In genomic region chr1:228163776-228164534, GRCh38 we compare ENCODE assay signal across 10 cellular contexts. TPM values are rescaled to one million over a fixed set of nuclear protein-coding genes. Genes with fewer than 3 reads are reported as not detected.
A peak's percentile ranks its signal among the peaks of the same experiment; 100 is the strongest.
DNase-seq lines count a peak whose midpoint lies in the region; ATAC-seq and TF ChIP-seq lines count a peak whose summit lies in the region.
"Had no signal": no experiment of that assay in that cellular context is flagged by ENCODE, and none has a peak within 500 bp of the region (broad histone marks: within the 10 kb centered on the region; RNA-seq: fewer than 3 reads in every experiment).

No MANE protein-coding gene starts in this region.

- H3K4me3 ChIP-seq in mesendoderm (ENCODE audit: low read length) (no peak overlapping the region), transverse colon (no peak overlapping the region)

- H3K56ac ChIP-seq in mesendoderm (ENCODE audit: low read length): peak overlapping the region; percentile 25

- H3K9me3 ChIP-seq in transverse colon: no peaks in the 10 kb centered on the region

- BruUV-seq in MCF 10A (replicated peaks; lab: Mats Ljungman, UMichigan): no TSS peak

- H3K9me3 Mint-ChIP-seq in activated CD8-positive, alpha-beta memory T cell treated with anti-CD3 and anti-CD28 coated beads, Interleukin-2, amount 10 ng/mL, durations not matched to agents 7 days and 5 days (ENCODE audit: low read depth): no peaks in the 10 kb centered on the region
- no peaks in the 10 kb centered on the region for H3K9me3 Mint-ChIP-seq in MCF 10A (ENCODE audit: unreplicated experiment)

- peaks cover 2% of the 10 kb centered on the region for H3K79me2 ChIP-seq in mesendoderm (ENCODE audit: control insufficient read depth, insufficient read depth, low read length)

- no peak for ATAC-seq in activated CD8-positive, alpha-beta memory T cell treated with anti-CD3 and anti-CD28 coated beads, Interleukin-2, amount 10 ng/mL, durations not matched to agents 7 days and 5 days
- no peak for ATAC-seq in GM21515 (IDR thresholded peaks at IDR 0.05; ENCODE audit: unreplicated experiment)

- intact Hi-C loops in MCF 10A (cut with micrococcal nuclease): loop anchor here (1.0 to 2.0 kb wide), 2 partner anchors 15 to 65 kb away; partner anchors contain the start of gene GJC2
- intact Hi-C loops in transverse colon (cut with DNase I; ENCODE audit: low total_unique reads): no loop called here

- H3K4me1 ChIP-seq in mesendoderm (ENCODE audit: control insufficient read depth, low read depth, low read length) (peaks cover 2% of the 10 kb centered on the region), transverse colon (peaks cover 8 to 26% (median 21%) of the 10 kb centered on the region in 4 donors)

- H3K79me1 ChIP-seq in mesendoderm (ENCODE audit: low read length): peaks cover 8% of the 10 kb centered on the region

- H3K18ac ChIP-seq in mesendoderm (ENCODE audit: low read length): no peak overlapping the region

- H2BK120ac ChIP-seq in mesendoderm (ENCODE audit: low read depth, low read length): no peak overlapping the region

- no peak overlapping the region for H3K9ac ChIP-seq in mesendoderm (ENCODE audit: low read length)

- H3K4ac ChIP-seq in mesendoderm (ENCODE audit: low read depth, low read length): no peak overlapping the region

- H2AK5ac ChIP-seq in mesendoderm (ENCODE audit: low read length): no peak overlapping the region

- H3K4me2 ChIP-seq in mesendoderm (ENCODE audit: low read length): no peak overlapping the region

- in situ Hi-C loops in transverse colon (cut with MboI; ENCODE audit: low pct_ligation_motif_present in 1 of 4, low pct_unique_long_range_greater_than_20kb in 1 of 4, low sequenced_read_pairs in 3 of 4): no loop called here

- no peaks in the 10 kb centered on the region for H3K36me3 ChIP-seq in mesendoderm (ENCODE audit: control insufficient read depth, insufficient read depth, low read length)
- H3K36me3 ChIP-seq in transverse colon: no peaks in the 10 kb centered on the region

- peaks cover 36% of the 10 kb centered on the region for H3K4me1 Mint-ChIP-seq in activated CD8-positive, alpha-beta memory T cell treated with anti-CD3 and anti-CD28 coated beads, Interleukin-2, amount 10 ng/mL, durations not matched to agents 7 days and 5 days
- H3K4me1 Mint-ChIP-seq in MCF 10A (ENCODE audit: insufficient read depth, unreplicated experiment): peaks cover 46% of the 10 kb centered on the region

- H3K36me3 Mint-ChIP-seq in activated CD8-positive, alpha-beta memory T cell treated with anti-CD3 and anti-CD28 coated beads, Interleukin-2, amount 10 ng/mL, durations not matched to agents 7 days and 5 days: no peaks in the 10 kb centered on the region
- peaks cover 13% of the 10 kb centered on the region for H3K36me3 Mint-ChIP-seq in MCF 10A (ENCODE audit: insufficient read depth, unreplicated experiment)

- peak overlapping the region; percentile 79 for H3K27ac Mint-ChIP-seq in activated CD8-positive, alpha-beta memory T cell treated with anti-CD3 and anti-CD28 coated beads, Interleukin-2, amount 10 ng/mL, durations not matched to agents 7 days and 5 days
- H3K27ac Mint-ChIP-seq in MCF 10A (ENCODE audit: low read depth, unreplicated experiment): peak overlapping the region; percentile 86

- TF ChIP-seq POLR2A in transverse colon (IDR thresholded peaks at IDR 0.05): no peak

- no peak overlapping the region for H4K8ac ChIP-seq in mesendoderm (ENCODE audit: low read depth, low read length)

- CTCF ChIA-PET in activated CD8-positive, alpha-beta memory T cell treated with anti-CD3 and anti-CD28 coated beads, Interleukin-2, amount 10 ng/mL, durations not matched to agents 7 days and 5 days (lab: Charles Lee): interaction anchor here (1.2 to 5.2 kb wide), 3 partner anchors 33 to 1755 kb away, joined by 3 to 62 read pairs (median 4); no protein-coding TSS in a partner anchor
- CTCF ChIA-PET in MCF 10A (lab: Yijun Ruan, JAX): interaction anchor here (0.6 to 7.1 kb wide), 11 partner anchors 11 to 1093 kb away, joined by 3 to 72 read pairs (median 12); partner anchors contain the start of genes GJC2 and GUK1

- H3K23ac ChIP-seq in mesendoderm (ENCODE audit: low read length): no peak overlapping the region

- POLR2A ChIA-PET in MCF 10A (lab: Yijun Ruan, JAX): interaction anchor here (0.6 to 10.8 kb wide), 14 partner anchors 12 to 358 kb away, joined by 3 to 318 read pairs (median 10); partner anchors contain the start of genes ARF1, GJC2, GUK1 and MRPL55

- H2BK5ac ChIP-seq in mesendoderm (ENCODE audit: low read length): no peak overlapping the region

- no peak overlapping the region for H4K5ac ChIP-seq in mesendoderm (ENCODE audit: low read length)

- H3K27me3 ChIP-seq in mesendoderm (ENCODE audit: insufficient read depth, low read length, poor library complexity): no peaks in the 10 kb centered on the region
- H3K27me3 ChIP-seq in transverse colon: no peaks in the 10 kb centered on the region

- DNase-seq in activated CD8-positive, alpha-beta memory T cell treated with anti-CD3 and anti-CD28 coated beads, Interleukin-2, amount 10 ng/mL, durations not matched to agents 7 days and 5 days: no peak
- no peak for DNase-seq in activated CD8-positive, alpha-beta memory T cell treated with anti-CD3 and anti-CD28 coated beads for 24 hours
- DNase-seq in MCF 10A (ENCODE audit: unreplicated experiment) (no peak), mesendoderm (no peak), transverse colon (no peak), DMS 273 treated with DMSO at 0.1 percent for 48 hours (lab: John Stamatoyannopoulos, UW) (no peak)
- DNase-seq in stimulated activated CD4-positive, alpha-beta T cell treated with anti-CD3 and anti-CD28 coated beads, Interleukin-1b, Interleukin-23, amount 100 ng/mL, for 48 hours: no peak
- DNase-seq: ACHN; activated CD4-positive, alpha-beta T cell treated with anti-CD3 and anti-CD28 coated beads for 4 hours had no signal

- no peak for TF ChIP-seq EP300 in transverse colon (IDR thresholded peaks at IDR 0.05; ENCODE audit: low read depth)

- WGBS in mesendoderm (ENCODE audit: extremely low coverage, insufficient coverage, low lambda C conversion rate): no CpG with 5 or more reads among the region's 11 CpGs
- WGBS in transverse colon (ENCODE audit: low coverage in 1 of 2), 2 donors: 90 to 98% methylated on average over 7 to 11 of the region's 11 CpGs

- H3K27ac ChIP-seq in mesendoderm (ENCODE audit: low read depth, low read length) (no peak overlapping the region), transverse colon (peak overlapping the region in 3 of 4 donors; percentile 18 to 99 (median 24))

- H3K27me3 Mint-ChIP-seq in activated CD8-positive, alpha-beta memory T cell treated with anti-CD3 and anti-CD28 coated beads, Interleukin-2, amount 10 ng/mL, durations not matched to agents 7 days and 5 days: no peaks in the 10 kb centered on the region
- H3K27me3 Mint-ChIP-seq in MCF 10A (ENCODE audit: insufficient read depth, unreplicated experiment): no peaks in the 10 kb centered on the region

- TF ChIP-seq CTCF in MCF 10A (IDR thresholded peaks at IDR 0.05; ENCODE audit: unreplicated experiment) (no peak), transverse colon (IDR thresholded peaks at IDR 0.05) (no peak)

- H2BK15ac ChIP-seq in mesendoderm (replicated peaks; ENCODE audit: low read depth): no peak overlapping the region

- H3K4me3 Mint-ChIP-seq in activated CD8-positive, alpha-beta memory T cell treated with anti-CD3 and anti-CD28 coated beads, Interleukin-2, amount 10 ng/mL, durations not matched to agents 7 days and 5 days: peak overlapping the region; percentile 85
- peak overlapping the region; percentile 70 for H3K4me3 Mint-ChIP-seq in MCF 10A (ENCODE audit: unreplicated experiment)

RNA-seq across cellular contexts. Expression of gene IBA57, which starts 1.6 kb away (rescaled TPM):
- total RNA-seq in activated CD8-positive, alpha-beta memory T cell treated with anti-CD3 and anti-CD28 coated beads, Interleukin-2, amount 10 ng/mL, durations not matched to agents 7 days and 5 days: 1 to 10 TPM; 6.8 to 8.5 TPM
- total RNA-seq in MCF 10A (2022): 12.0 and 16.5 TPM in 2 replicates
- polyA plus RNA-seq in mesendoderm (2013, experiment 1 of 2): 2.7 TPM
- 3.0 TPM for polyA plus RNA-seq in mesendoderm (2013, experiment 2 of 2)
- 10 to 100 TPM in 3 of 4 donors, 1 to 10 TPM in 1; 7.5 to 13.5 (median 10.4) TPM for total RNA-seq in transverse colon

RNA-seq across cellular contexts. Expression of gene GJC2, which starts 14.2 kb away (rescaled TPM):
- total RNA-seq in activated CD8-positive, alpha-beta memory T cell treated with anti-CD3 and anti-CD28 coated beads, Interleukin-2, amount 10 ng/mL, durations not matched to agents 7 days and 5 days: 1 to 10 TPM; 1.1 to 1.8 TPM
- total RNA-seq in MCF 10A (2022) (9.0 and 18.5 TPM in 2 replicates), transverse colon (1 to 10 TPM in 2 of 4 donors, under 1 TPM in 2; 0.20 to 7.1 (median 1.4) TPM)
- polyA plus RNA-seq in mesendoderm (2013, experiment 1 of 2): 0.18 TPM
- polyA plus RNA-seq in mesendoderm (2013, experiment 2 of 2): 0.25 TPM

RNA-seq across cellular contexts. Expression of gene GUK1, which starts 23.9 kb away (rescaled TPM):
- 100 to 1,000 TPM; 262 to 325 TPM for total RNA-seq in activated CD8-positive, alpha-beta memory T cell treated with anti-CD3 and anti-CD28 coated beads, Interleukin-2, amount 10 ng/mL, durations not matched to agents 7 days and 5 days
- total RNA-seq in MCF 10A (2022): 495 and 510 TPM in 2 replicates
- polyA plus RNA-seq in mesendoderm (2013, experiment 1 of 2): 87.6 TPM
- 89.9 TPM for polyA plus RNA-seq in mesendoderm (2013, experiment 2 of 2)
- total RNA-seq in transverse colon: 100 to 1,000 TPM; 183 to 573 (median 382) TPM

RNA-seq across cellular contexts. Expression of gene OBSCN, which starts 43.9 kb away (rescaled TPM):
- total RNA-seq in activated CD8-positive, alpha-beta memory T cell treated with anti-CD3 and anti-CD28 coated beads, Interleukin-2, amount 10 ng/mL, durations not matched to agents 7 days and 5 days: 10 to 100 TPM in 1 of 2 experiments, 1 to 10 TPM in 1; 5.7 to 10.4 TPM
- total RNA-seq in MCF 10A (2022) (22.6 and 29.6 TPM in 2 replicates), transverse colon (10 to 100 TPM; 11.9 to 21.7 (median 15.8) TPM)
- polyA plus RNA-seq in mesendoderm (2013, experiment 1 of 2): 5.0 TPM
- polyA plus RNA-seq in mesendoderm (2013, experiment 2 of 2): 5.2 TPM

RNA-seq across cellular contexts. Expression of gene MRPL55, which starts 54.9 kb away (rescaled TPM):
- total RNA-seq in activated CD8-positive, alpha-beta memory T cell treated with anti-CD3 and anti-CD28 coated beads, Interleukin-2, amount 10 ng/mL, durations not matched to agents 7 days and 5 days: 10 to 100 TPM; 51.9 to 56.4 TPM
- 85.4 and 111 TPM in 2 replicates for total RNA-seq in MCF 10A (2022)
- polyA plus RNA-seq in mesendoderm (2013, experiment 1 of 2): 64.4 TPM
- polyA plus RNA-seq in mesendoderm (2013, experiment 2 of 2): 65.3 TPM
- total RNA-seq in transverse colon: 10 to 100 TPM; 47.1 to 95.5 (median 77.1) TPM
